ENCODE assay signal across 1 cellular context in genomic region chr5:91329273-91329672, GRCh38.
TF ChIP-seq lines count a peak whose summit lies in the region.

No MANE protein-coding gene starts in this region.

TF ChIP-seq in H1, 55 proteins besides CTCF, POLR2A, EP300 and RAD21:
- TF ChIP-seq MAFK (IDR thresholded peaks at IDR 0.05; ENCODE audit: low read depth, low read length) (no peak), BCL11A (IDR thresholded peaks at IDR 0.05; ENCODE audit: low read depth in 2 of 2, low read length in 2 of 2) (no peak), SIRT6 (IDR thresholded peaks at IDR 0.05; ENCODE audit: low read length) (no peak), BRCA1 (IDR thresholded peaks at IDR 0.05; ENCODE audit: low read depth, low read length) (no peak), CEBPB (IDR thresholded peaks at IDR 0.05; ENCODE audit: low read depth, low read length) (no peak), CREB1 (IDR thresholded peaks at IDR 0.05) (no peak), TEAD4 (IDR thresholded peaks at IDR 0.05; ENCODE audit: low read depth, low read length) (no peak), CBX5 (IDR thresholded peaks at IDR 0.05; ENCODE audit: low read depth, low read length) (no peak), RFX5 (IDR thresholded peaks at IDR 0.05; ENCODE audit: borderline replicate concordance, low read depth, low read length) (no peak), ZNF274 (IDR thresholded peaks at IDR 0.05; ENCODE audit: borderline replicate concordance, extremely low read depth, low read length) (no peak), NRF1 (IDR thresholded peaks at IDR 0.05; ENCODE audit: low read depth, low read length) (no peak), BACH1 (IDR thresholded peaks at IDR 0.05; ENCODE audit: low read length) (no peak)
